In genomic region chr9:95076696-95077052, GRCh38 we compare ENCODE assay signal across 16 cellular contexts.
A peak's percentile ranks its signal among the peaks of the same experiment; 100 is the strongest.
DNase-seq lines count a peak whose midpoint lies in the region; ATAC-seq and TF ChIP-seq lines count a peak whose summit lies in the region.
"Had no signal": no experiment of that assay in that cellular context is flagged by ENCODE, and none has a peak within 500 bp of the region (broad histone marks: within the 10 kb centered on the region; RNA-seq: fewer than 3 reads in every experiment).

No MANE protein-coding gene starts in this region.

- no peak overlapping the region for H2AFZ ChIP-seq in smooth muscle cell (ENCODE audit: low read depth)

- H3K36me3 Mint-ChIP-seq in stimulated activated effector memory CD8-positive, alpha-beta T cell treated with anti-CD3 and anti-CD28 coated beads, Interleukin-12 subunit alpha, Interleukin-12 subunit beta, amount 100 ng/mL, for 72 hours = peaks cover 9% of the 10 kb centered on the region

- H3K79me1 ChIP-seq in mesendoderm (ENCODE audit: low read length) = peaks cover 14% of the 10 kb centered on the region

- H4K5ac ChIP-seq in mesendoderm (ENCODE audit: low read length) = no peak overlapping the region

- DNase-seq in dorsolateral prefrontal cortex (no peak), mesendoderm (no peak), smooth muscle cell (lab: John Stamatoyannopoulos, UW; ENCODE audit: unreplicated experiment) (no peak), iPS-NIHi7 (ENCODE audit: extremely low spot score) (no peak), NCI-H2227 treated with DMSO at 0.1 percent for 48 hours (lab: John Stamatoyannopoulos, UW) (no peak)
- no peak for DNase-seq in stimulated activated effector memory CD8-positive, alpha-beta T cell treated with anti-CD3 and anti-CD28 coated beads, Interleukin-12 subunit alpha, Interleukin-12 subunit beta, amount 100 ng/mL, for 72 hours (ENCODE audit: low spot score in 2 of 2)
- DNase-seq: ACHN; activated effector memory CD4-positive, alpha-beta T cell treated with anti-CD3 and anti-CD28 coated beads, Interleukin-2, amount 50 U/mL, for 16 hours; CD4-positive, alpha-beta memory T cell; effector memory CD4-positive, alpha-beta T cell; foreskin fibroblast; NCI-H1417; T-helper 1 cell; trophoblast cell had no signal

- WGBS in mesendoderm (ENCODE audit: extremely low coverage, insufficient coverage, low lambda C conversion rate) = no CpG with 5 or more reads among the region's 1 CpG
- 96% methylated on average over 1 of the region's 1 CpG for WGBS in smooth muscle cell (ENCODE audit: low lambda C conversion rate)

- 0 out of 2 replicates have a peak overlapping the region, but pooled peaks have one; percentile 35 for H3K27ac ChIP-seq in BLaER1
- peak overlapping the region; percentile 80 to 100 (median 98) for H3K27ac ChIP-seq in dorsolateral prefrontal cortex
- H3K27ac ChIP-seq in mesendoderm (ENCODE audit: low read depth, low read length) = no peak overlapping the region
- peak overlapping the region; percentile 77 for H3K27ac ChIP-seq in smooth muscle cell (ENCODE audit: low read depth)

- H2BK120ac ChIP-seq in mesendoderm (ENCODE audit: low read depth, low read length) = no peak overlapping the region

- H2BK5ac ChIP-seq in mesendoderm (ENCODE audit: low read length) = no peak overlapping the region

- H3K4me1 ChIP-seq in BLaER1 (peaks cover 27% of the 10 kb centered on the region), mesendoderm (ENCODE audit: control insufficient read depth, low read depth, low read length) (peaks cover 15% of the 10 kb centered on the region), smooth muscle cell (ENCODE audit: low read depth) (peaks cover 49% of the 10 kb centered on the region)

- H3K79me2 ChIP-seq in mesendoderm (ENCODE audit: control insufficient read depth, insufficient read depth, low read length) (peaks cover 4% of the 10 kb centered on the region), smooth muscle cell (ENCODE audit: low read depth) (peaks cover 100% of the 10 kb centered on the region)

- no peak for TF ChIP-seq CTCF in dorsolateral prefrontal cortex (IDR thresholded peaks at IDR 0.05 in 54 of 56, conservative IDR thresholded peaks at IDR 0.05 in 2 of 56; ENCODE audit: low read depth in 1 of 56, partially characterized antibody in 56 of 56)
- no peak for TF ChIP-seq CTCF in smooth muscle cell (IDR thresholded peaks at IDR 0.05; ENCODE audit: borderline replicate concordance, insufficient read depth, poor library complexity, severe bottlenecking)

- H3K4me3 ChIP-seq in BLaER1 (no peak overlapping the region), dorsolateral prefrontal cortex (peak overlapping the region in 37 of 59 donors; percentile 1 to 48 (median 22)), mesendoderm (ENCODE audit: low read length) (no peak overlapping the region), smooth muscle cell (no peak overlapping the region)

- H2BK15ac ChIP-seq in mesendoderm (replicated peaks; ENCODE audit: low read depth) = no peak overlapping the region

- H3K4me2 ChIP-seq in BLaER1 (no peak overlapping the region), mesendoderm (ENCODE audit: low read length) (no peak overlapping the region), smooth muscle cell (no peak overlapping the region)

- intact Hi-C loops in dorsolateral prefrontal cortex (cut with DNase I) = no loop called here

- H3K27me3 ChIP-seq in BLaER1 (no peaks in the 10 kb centered on the region), dorsolateral prefrontal cortex (no peaks in the 10 kb centered on the region), mesendoderm (ENCODE audit: insufficient read depth, low read length, poor library complexity) (no peaks in the 10 kb centered on the region), smooth muscle cell (ENCODE audit: low read depth) (no peaks in the 10 kb centered on the region)

- H3K9ac ChIP-seq in BLaER1 = no peak overlapping the region
- no peak overlapping the region for H3K9ac ChIP-seq in mesendoderm (ENCODE audit: low read length)
- H3K9ac ChIP-seq in smooth muscle cell (ENCODE audit: low read depth) = no peak overlapping the region

- H3K9me3 ChIP-seq in BLaER1 = no peaks in the 10 kb centered on the region
- H3K9me3 ChIP-seq in smooth muscle cell (replicated peaks; ENCODE audit: low read depth) = no peaks in the 10 kb centered on the region

- H3K4me3 Mint-ChIP-seq in stimulated activated effector memory CD8-positive, alpha-beta T cell treated with anti-CD3 and anti-CD28 coated beads, Interleukin-12 subunit alpha, Interleukin-12 subunit beta, amount 100 ng/mL, for 72 hours = no peak overlapping the region
- H3K4me3 Mint-ChIP-seq: CD4-positive, alpha-beta memory T cell had no signal

- no peak overlapping the region for H3K4ac ChIP-seq in mesendoderm (ENCODE audit: low read depth, low read length)

- no peak for ATAC-seq in stimulated activated effector memory CD8-positive, alpha-beta T cell treated with anti-CD3 and anti-CD28 coated beads, Interleukin-12 subunit alpha, Interleukin-12 subunit beta, amount 100 ng/mL, for 72 hours
- ATAC-seq in GM18517 (IDR thresholded peaks at IDR 0.05; ENCODE audit: unreplicated experiment) = no peak

- peaks cover 31% of the 10 kb centered on the region for H3F3A ChIP-seq in smooth muscle cell (ENCODE audit: low read depth)

- no peaks in the 10 kb centered on the region for H3K9me3 Mint-ChIP-seq in stimulated activated effector memory CD8-positive, alpha-beta T cell treated with anti-CD3 and anti-CD28 coated beads, Interleukin-12 subunit alpha, Interleukin-12 subunit beta, amount 100 ng/mL, for 72 hours
- H3K9me3 Mint-ChIP-seq: CD4-positive, alpha-beta memory T cell had no signal

- H3K56ac ChIP-seq in mesendoderm (ENCODE audit: low read length) = peak overlapping the region; percentile 42

- H3K27ac Mint-ChIP-seq in stimulated activated effector memory CD8-positive, alpha-beta T cell treated with anti-CD3 and anti-CD28 coated beads, Interleukin-12 subunit alpha, Interleukin-12 subunit beta, amount 100 ng/mL, for 72 hours = no peak overlapping the region

- H3K36me3 ChIP-seq in BLaER1 (peaks cover 55% of the 10 kb centered on the region), mesendoderm (ENCODE audit: control insufficient read depth, insufficient read depth, low read length) (no peaks in the 10 kb centered on the region), smooth muscle cell (ENCODE audit: low read depth) (peaks cover 11% of the 10 kb centered on the region)

- H3K18ac ChIP-seq in mesendoderm (ENCODE audit: low read length) = no peak overlapping the region

- H4K8ac ChIP-seq in mesendoderm (ENCODE audit: low read depth, low read length) = no peak overlapping the region

- H2AK5ac ChIP-seq in mesendoderm (ENCODE audit: low read length) = no peak overlapping the region

- H3K4me1 Mint-ChIP-seq in stimulated activated effector memory CD8-positive, alpha-beta T cell treated with anti-CD3 and anti-CD28 coated beads, Interleukin-12 subunit alpha, Interleukin-12 subunit beta, amount 100 ng/mL, for 72 hours = no peaks in the 10 kb centered on the region
- H3K4me1 Mint-ChIP-seq: CD4-positive, alpha-beta memory T cell had no signal

- H4K20me1 ChIP-seq in BLaER1 (peaks cover 13% of the 10 kb centered on the region; the same call in 1 of the 2 replicates), smooth muscle cell (ENCODE audit: low read depth) (peaks cover 100% of the 10 kb centered on the region)

- no peak overlapping the region for H3K23ac ChIP-seq in mesendoderm (ENCODE audit: low read length)

Comparison
In these comparisons a context has a peak if more than half of its experiments do, and no peak if none do; other contexts are left out.
1. H3K4me3 ChIP-seq: peak in dorsolateral prefrontal cortex (37 of 59); none in BLaER1 (single experiment), mesendoderm (single experiment) and smooth muscle cell (single experiment).